In genomic region chr14:52413729-52414453, GRCh38 we compare ENCODE assay signal across 13 cellular contexts.
DNase-seq lines count a peak whose midpoint lies in the region; ATAC-seq, FAIRE-seq and TF ChIP-seq lines count a peak whose summit lies in the region.
"Had no signal": no experiment of that assay in that cellular context is flagged by ENCODE, and none has a peak within 500 bp of the region (broad histone marks: within the 10 kb centered on the region; RNA-seq: fewer than 3 reads in every experiment).

No MANE protein-coding gene starts in this region.

- H3K27me3 ChIP-seq in CD8-positive, alpha-beta memory T cell (ENCODE audit: insufficient read depth, low read length, poor library complexity, severe bottlenecking): no peaks in the 10 kb centered on the region
- H3K27me3 ChIP-seq in astrocyte (ENCODE audit: insufficient read depth, low read length): no peaks in the 10 kb centered on the region
- no peaks in the 10 kb centered on the region for H3K27me3 ChIP-seq in prostate gland (replicated peaks; ENCODE audit: insufficient read depth)
- no peaks in the 10 kb centered on the region for H3K27me3 ChIP-seq in dorsolateral prefrontal cortex
- H3K27me3 ChIP-seq: heart left ventricle, neutrophil had no signal

- POLR2A ChIA-PET in CD8-positive, alpha-beta memory T cell (lab: Charles Lee): no interaction called here

- H2AFZ ChIP-seq in astrocyte (ENCODE audit: low read depth, low read length): no peak overlapping the region

- no peaks in the 10 kb centered on the region for H3K36me3 ChIP-seq in CD8-positive, alpha-beta memory T cell (ENCODE audit: insufficient read depth, low read length)
- no peaks in the 10 kb centered on the region for H3K36me3 ChIP-seq in astrocyte (ENCODE audit: insufficient read depth, low read length)
- no peaks in the 10 kb centered on the region for H3K36me3 ChIP-seq in prostate gland
- H3K36me3 ChIP-seq: heart left ventricle, neutrophil had no signal

- H3K4me2 ChIP-seq in astrocyte (ENCODE audit: low read length): no peak overlapping the region

- no peak for TF ChIP-seq POLR2A in prostate gland (IDR thresholded peaks at IDR 0.05)

- H3K4me3 Mint-ChIP-seq in CD8-positive, alpha-beta memory T cell: peak overlapping the region in 6 of 7 donors; percentile 10 to 62 (median 49)
- H3K4me3 Mint-ChIP-seq in astrocyte (ENCODE audit: unreplicated experiment): no peak overlapping the region

- no peaks in the 10 kb centered on the region for H3K36me3 Mint-ChIP-seq in CD8-positive, alpha-beta memory T cell
- no peaks in the 10 kb centered on the region for H3K36me3 Mint-ChIP-seq in astrocyte (ENCODE audit: low read depth, unreplicated experiment)

- H3K9me3 ChIP-seq in CD8-positive, alpha-beta memory T cell (ENCODE audit: low read length): no peaks in the 10 kb centered on the region
- H3K9me3 ChIP-seq in astrocyte (ENCODE audit: insufficient read depth, low read depth, low read length) (no peaks in the 10 kb centered on the region), prostate gland (no peaks in the 10 kb centered on the region)
- H3K9me3 ChIP-seq: heart left ventricle, neutrophil had no signal

- H3K79me2 ChIP-seq in astrocyte (ENCODE audit: insufficient read depth, low read length): no peaks in the 10 kb centered on the region

- H3K4me1 Mint-ChIP-seq in CD8-positive, alpha-beta memory T cell: peaks cover 21 to 29% (median 21%) of the 10 kb centered on the region in 3 donors
- H3K4me1 Mint-ChIP-seq in astrocyte (ENCODE audit: low read depth, unreplicated experiment): no peaks in the 10 kb centered on the region

- H3K9me3 Mint-ChIP-seq in CD8-positive, alpha-beta memory T cell: peaks cover 0 to 2% (median 0%) of the 10 kb centered on the region in 5 donors
- no peaks in the 10 kb centered on the region for H3K9me3 Mint-ChIP-seq in astrocyte (ENCODE audit: unreplicated experiment)

- FAIRE-seq in astrocyte (lab: Jason Lieb, UNC): peak; percentile 43
- no peak for FAIRE-seq in D721Med (lab: Jason Lieb, UNC)

- DNase-seq in CD8-positive, alpha-beta memory T cell: no peak
- DNase-seq in astrocyte (ENCODE audit: low read depth) (no peak), prostate gland (ENCODE audit: low spot score) (no peak), 8988T (no peak), D721Med (ENCODE audit: insufficient read length, low spot score) (no peak), dorsolateral prefrontal cortex (no peak)
- DNase-seq: heart left ventricle, Karpas-422, T-helper 9 cell had no signal

- no peak overlapping the region for H3K9ac ChIP-seq in astrocyte (ENCODE audit: low read length)

- peaks cover 0 to 3% of the 10 kb centered on the region in 2 donors for H3K27me3 Mint-ChIP-seq in CD8-positive, alpha-beta memory T cell
- H3K27me3 Mint-ChIP-seq in astrocyte (ENCODE audit: low read depth, unreplicated experiment): peaks cover 3% of the 10 kb centered on the region

- 26% methylated on average over 7 of the region's 7 CpGs for WGBS in prostate gland

- intact Hi-C loops in prostate gland (cut with DNase I): no loop called here
- intact Hi-C loops in dorsolateral prefrontal cortex (cut with DNase I): no loop called here

- no peak overlapping the region for H3K4me3 ChIP-seq in CD8-positive, alpha-beta memory T cell (ENCODE audit: low read length)
- H3K4me3 ChIP-seq in astrocyte (ENCODE audit: insufficient read depth, low read depth, low read length) (no peak overlapping the region), prostate gland (no peak overlapping the region), dorsolateral prefrontal cortex (no peak overlapping the region)
- H3K4me3 ChIP-seq: coronary artery, heart left ventricle had no signal

- no peaks in the 10 kb centered on the region for H4K20me1 ChIP-seq in astrocyte (ENCODE audit: insufficient read depth, low read length)

- peak overlapping the region in 4 of 8 donors; percentile 3 to 25 (median 17) for H3K27ac Mint-ChIP-seq in CD8-positive, alpha-beta memory T cell
- no peak overlapping the region for H3K27ac Mint-ChIP-seq in astrocyte (ENCODE audit: unreplicated experiment)

- ATAC-seq in HG02610 (IDR thresholded peaks at IDR 0.05; ENCODE audit: unreplicated experiment): peak; percentile 53
- ATAC-seq: heart left ventricle, Panc1 had no signal

- H3K27ac ChIP-seq in CD8-positive, alpha-beta memory T cell (ENCODE audit: low read depth, low read length): no peak overlapping the region
- H3K27ac ChIP-seq in astrocyte (ENCODE audit: low read depth, low read length): no peak overlapping the region
- peak overlapping the region; percentile 10 to 28 for H3K27ac ChIP-seq in prostate gland
- no peak overlapping the region for H3K27ac ChIP-seq in dorsolateral prefrontal cortex
- H3K27ac ChIP-seq: coronary artery, heart left ventricle, neutrophil had no signal

- CTCF ChIA-PET in CD8-positive, alpha-beta memory T cell (lab: Charles Lee): interaction anchor here (0.8 kb wide), 1 partner anchor 99 kb away, joined by 3 read pairs; the partner anchor contains the start of gene PTGER2

- TF ChIP-seq CTCF in astrocyte (IDR thresholded peaks at IDR 0.05; ENCODE audit: insufficient read depth, low read depth, low read length) (no peak), prostate gland (IDR thresholded peaks at IDR 0.05) (no peak), D721Med (IDR thresholded peaks at IDR 0.05; ENCODE audit: insufficient read depth, missing control alignments) (no peak), dorsolateral prefrontal cortex (IDR thresholded peaks at IDR 0.05 in 54 of 56, conservative IDR thresholded peaks at IDR 0.05 in 2 of 56; ENCODE audit: low read depth in 1 of 56, partially characterized antibody in 56 of 56) (no peak)

- H3K4me1 ChIP-seq in CD8-positive, alpha-beta memory T cell (ENCODE audit: insufficient read depth, low read length): no peaks in the 10 kb centered on the region
- H3K4me1 ChIP-seq in astrocyte (ENCODE audit: insufficient read depth, low read length): no peaks in the 10 kb centered on the region
- no peaks in the 10 kb centered on the region for H3K4me1 ChIP-seq in prostate gland (replicated peaks)
- H3K4me1 ChIP-seq: heart left ventricle had no signal

Comparison
In these comparisons a context has a peak if more than half of its experiments do, and no peak if none do; other contexts are left out.
1. H3K27ac ChIP-seq: peak in prostate gland (2 of 2); none in CD8-positive, alpha-beta memory T cell (single experiment), astrocyte (single experiment) and dorsolateral prefrontal cortex (0 of 59).